Comparison of ENCODE assay signal across 6 cellular contexts in the genomic region with DNA sequence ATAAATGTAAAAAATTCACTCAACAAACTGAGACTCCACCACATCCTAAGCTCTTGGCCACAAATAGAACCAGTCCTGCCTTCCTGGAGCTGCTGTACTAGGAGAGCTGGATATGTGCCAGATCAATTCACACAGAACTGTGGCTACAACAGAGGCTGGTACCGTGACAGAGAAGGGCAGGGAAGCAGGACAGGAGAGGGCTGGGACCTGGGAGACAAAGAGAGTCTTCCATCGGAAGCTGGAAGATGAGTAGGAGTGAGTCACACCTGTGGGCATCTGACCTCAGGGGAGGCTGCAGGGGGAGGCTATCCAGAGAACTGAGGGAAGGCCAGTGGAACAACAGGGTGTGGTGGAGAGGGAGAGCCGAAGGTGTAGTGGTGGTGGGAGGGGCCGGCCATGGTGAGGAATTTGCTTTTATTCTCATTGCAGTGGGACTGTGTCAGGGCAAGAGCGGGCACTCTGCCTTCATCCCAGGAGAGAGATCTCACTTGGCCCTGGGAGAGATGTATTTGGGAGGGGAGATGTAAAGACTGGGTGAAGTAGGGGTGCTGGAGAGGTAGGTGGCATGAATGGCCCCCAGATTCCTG. TPM values are rescaled to one million over a fixed set of nuclear protein-coding genes. Genes with fewer than 3 reads are reported as not detected.
DNase-seq lines count a peak whose midpoint lies in the region; ATAC-seq and TF ChIP-seq lines count a peak whose summit lies in the region.

No MANE protein-coding gene starts in this region.

- ATAC-seq in GM19328 (IDR thresholded peaks at IDR 0.05; ENCODE audit: unreplicated experiment): no peak
- no peak for ATAC-seq in GM21619 (IDR thresholded peaks at IDR 0.05; ENCODE audit: unreplicated experiment)

- no peaks in the 10 kb centered on the region for H3K27me3 ChIP-seq in esophagus muscularis mucosa

- peak overlapping the region; percentile 87 to 99 (median 97) for H3K27ac ChIP-seq in esophagus muscularis mucosa (replicated peaks in 1 of 4)
- H3K27ac ChIP-seq in substantia nigra (ENCODE audit: low read depth, low read length, poor library complexity, severe bottlenecking): peak overlapping the region; percentile 97

- no peak for TF ChIP-seq CTCF in esophagus muscularis mucosa (IDR thresholded peaks at IDR 0.05)

- WGBS in esophagus muscularis mucosa: 34% methylated on average over 5 of the region's 5 CpGs

- intact Hi-C loops in esophagus muscularis mucosa (cut with DNase I): no loop called here

- peaks cover 53 to 62% (median 55%) of the 10 kb centered on the region in 4 donors for H3K4me1 ChIP-seq in esophagus muscularis mucosa

- no peaks in the 10 kb centered on the region for H3K36me3 ChIP-seq in esophagus muscularis mucosa

- H3K4me3 ChIP-seq in esophagus muscularis mucosa: no peak overlapping the region

- TF ChIP-seq POLR2A in esophagus muscularis mucosa (IDR thresholded peaks at IDR 0.05; ENCODE audit: low read depth): no peak

- peak; percentile 41 for DNase-seq in AG08395 (ENCODE audit: low spot score)
- peak; percentile 73 for DNase-seq in NCI-H446 treated with DMSO at 0.1 percent for 48 hours (lab: John Stamatoyannopoulos, UW)
- no peak for DNase-seq in esophagus muscularis mucosa (ENCODE audit: extremely low spot score)
- DNase-seq in substantia nigra (lab: John Stamatoyannopoulos, UW): peak in 4 of 49 donors; percentile 18 to 60 (median 28)

- no peaks in the 10 kb centered on the region for H3K9me3 ChIP-seq in esophagus muscularis mucosa

- no peak for TF ChIP-seq EP300 in esophagus muscularis mucosa (IDR thresholded peaks at IDR 0.05)

RNA-seq across cellular contexts. Expression of gene LTBP3, which starts 1.9 kb away (rescaled TPM):
- 100 to 1,000 TPM; 107 to 208 (median 137) TPM for total RNA-seq in esophagus muscularis mucosa

RNA-seq across cellular contexts. Expression of gene ZNRD2, which starts 10.2 kb away (rescaled TPM):
- 10 to 100 TPM; 43.6 to 77.3 (median 63.3) TPM for total RNA-seq in esophagus muscularis mucosa

RNA-seq across cellular contexts. Expression of gene FAM89B, which starts 12.3 kb away (rescaled TPM):
- total RNA-seq in esophagus muscularis mucosa: 10 to 100 TPM; 47.9 to 90.4 (median 75.0) TPM

RNA-seq across cellular contexts. Expression of gene EHBP1L1, which starts 15.8 kb away (rescaled TPM):
- 100 to 1,000 TPM; 186 to 472 (median 293) TPM for total RNA-seq in esophagus muscularis mucosa

RNA-seq across cellular contexts. Expression of gene SCYL1, which starts 35.2 kb away (rescaled TPM):
- 100 to 1,000 TPM in 2 of 4 donors, 10 to 100 TPM in 2; 74.3 to 115 (median 104) TPM for total RNA-seq in esophagus muscularis mucosa
